Comparison of ENCODE assay signal across 25 cellular contexts in genomic region chr10:77537720-77538373, GRCh38.
DNase-seq lines count a peak whose midpoint lies in the region; ATAC-seq and TF ChIP-seq lines count a peak whose summit lies in the region.
"Had no signal": no experiment of that assay in that cellular context is flagged by ENCODE, and none has a peak within 500 bp of the region (broad histone marks: within the 10 kb centered on the region; RNA-seq: fewer than 3 reads in every experiment).

No MANE protein-coding gene starts in this region.

- no peak overlapping the region for H4K12ac ChIP-seq in trophoblast cell (ENCODE audit: low read depth, low read length)

- H4K91ac ChIP-seq in trophoblast cell (ENCODE audit: low read depth, low read length): no peak overlapping the region

- H3K79me1 ChIP-seq in trophoblast cell (ENCODE audit: low read length): peaks cover 9% of the 10 kb centered on the region

- H3K4me3 ChIP-seq in left ventricle myocardium inferior (no peak overlapping the region), esophagus muscularis mucosa (no peak overlapping the region), trophoblast cell (ENCODE audit: low read depth, low read length) (no peak overlapping the region), BE2C (ENCODE audit: low read depth, low read length) (no peak overlapping the region)
- H3K4me3 ChIP-seq: right atrium auricular region, tibial nerve had no signal

- no peak overlapping the region for H3K23ac ChIP-seq in trophoblast cell (ENCODE audit: low read length)

- H3K79me2 ChIP-seq in trophoblast cell (ENCODE audit: control insufficient read depth, insufficient read depth, low read length, poor library complexity): no peaks in the 10 kb centered on the region

- no peak overlapping the region for H3K4me2 ChIP-seq in trophoblast cell (ENCODE audit: low read length)

- intact Hi-C loops in left cardiac atrium (cut with DNase I): no loop called here
- intact Hi-C loops in left ventricle myocardium inferior (cut with micrococcal nuclease): no loop called here
- intact Hi-C loops in esophagus muscularis mucosa (cut with DNase I): no loop called here

- no peak overlapping the region for H2AFZ ChIP-seq in trophoblast cell (ENCODE audit: insufficient read depth, low read length, poor library complexity)

- TF ChIP-seq CTCF in left ventricle myocardium inferior (IDR thresholded peaks at IDR 0.05; ENCODE audit: borderline replicate concordance) (no peak), esophagus muscularis mucosa (IDR thresholded peaks at IDR 0.05) (no peak), BE2C (IDR thresholded peaks at IDR 0.05; ENCODE audit: low read depth, low read length) (no peak)

- H4K8ac ChIP-seq in trophoblast cell (ENCODE audit: low read depth, low read length): no peak overlapping the region

- 37% methylated on average over 13 of the region's 13 CpGs for WGBS in esophagus muscularis mucosa
- 100% methylated on average over 2 of the region's 13 CpGs for WGBS in trophoblast cell (ENCODE audit: extremely low coverage, insufficient coverage, insufficient read length)

- H2BK5ac ChIP-seq in trophoblast cell (ENCODE audit: low read depth, low read length, poor library complexity): no peak overlapping the region

- H3K27me3 ChIP-seq in left ventricle myocardium inferior (ENCODE audit: low read depth) (peaks cover 35% of the 10 kb centered on the region), esophagus muscularis mucosa (no peaks in the 10 kb centered on the region), trophoblast cell (ENCODE audit: insufficient read depth, low read length) (no peaks in the 10 kb centered on the region), BE2C (no peaks in the 10 kb centered on the region)
- H3K27me3 ChIP-seq: brain microvascular endothelial cell, right atrium auricular region, tibial nerve had no signal

- H3K9ac ChIP-seq in trophoblast cell (ENCODE audit: low read length): no peak overlapping the region

- DNase-seq in left cardiac atrium (no peak), left ventricle myocardium inferior (no peak), esophagus muscularis mucosa (ENCODE audit: extremely low spot score) (no peak), trophoblast cell (no peak), D341Med (ENCODE audit: low spot score) (no peak), BE2C (no peak), inferior parietal cortex (ENCODE audit: extremely low spot score) (no peak), NCI-H2196 (lab: John Stamatoyannopoulos, UW; ENCODE audit: unreplicated experiment) (no peak)
- DNase-seq: 8988T; activated CD4-positive, CD25-positive, alpha-beta regulatory T cell; activated CD8-positive, alpha-beta T cell treated with anti-CD3 and anti-CD28 coated beads, Interleukin-2, amount 10 ng/mL, durations not matched to agents 7 days and 5 days; activated T-cell treated with anti-CD3 and anti-CD28 coated beads, Interleukin-2, amount 50 U/mL, for 24 hours; brain microvascular endothelial cell; CD4-positive, alpha-beta T cell; GF-D8; H7; NCI-H1694; NCI-H2227 treated with DMSO at 0.1 percent for 48 hours; RPMI8226; T1000 had no signal

- peaks cover 21% of the 10 kb centered on the region for H3K9me3 ChIP-seq in left ventricle myocardium inferior (replicated peaks)
- no peaks in the 10 kb centered on the region for H3K9me3 ChIP-seq in esophagus muscularis mucosa
- no peaks in the 10 kb centered on the region for H3K9me3 ChIP-seq in trophoblast cell (ENCODE audit: insufficient read depth, low read depth, low read length)
- H3K9me3 ChIP-seq in BE2C: no peaks in the 10 kb centered on the region
- H3K9me3 ChIP-seq: neutrophil, tibial nerve had no signal

- H2BK120ac ChIP-seq in trophoblast cell (ENCODE audit: insufficient read depth, low read length, poor library complexity): no peak overlapping the region

- H3K4ac ChIP-seq in trophoblast cell (ENCODE audit: low read depth, low read length): no peak overlapping the region

- no peak for TF ChIP-seq EP300 in esophagus muscularis mucosa (IDR thresholded peaks at IDR 0.05)

- peak overlapping the region; percentile 8 for H2BK12ac ChIP-seq in trophoblast cell (ENCODE audit: low read length)

- peak; percentile 30 to 55 for ATAC-seq in left cardiac atrium
- ATAC-seq: activated CD8-positive, alpha-beta T cell treated with anti-CD3 and anti-CD28 coated beads, Interleukin-2, amount 10 ng/mL, durations not matched to agents 7 days and 5 days; left lobe of liver; stimulated activated memory B cell treated with anti-CD40 and anti-IgM and Interleukin-4, amounts not matched to agents 10 μg/mL and 1 μg/mL and 100 μg/mL, for 72 hours had no signal

- H3K18ac ChIP-seq in trophoblast cell (ENCODE audit: low read length): peak overlapping the region; percentile 4

- H3K14ac ChIP-seq in trophoblast cell (ENCODE audit: low read length): no peak overlapping the region

- no peaks in the 10 kb centered on the region for H3K36me3 ChIP-seq in left ventricle myocardium inferior
- no peaks in the 10 kb centered on the region for H3K36me3 ChIP-seq in esophagus muscularis mucosa
- peaks cover 0 to 4% of the 10 kb centered on the region in 2 experiments for H3K36me3 ChIP-seq in trophoblast cell (ENCODE audit: control insufficient read depth in 1 of 2, insufficient read depth in 2 of 2, low read length in 2 of 2)
- H3K36me3 ChIP-seq in BE2C: no peaks in the 10 kb centered on the region
- H3K36me3 ChIP-seq: brain microvascular endothelial cell, neutrophil, right atrium auricular region, tibial nerve had no signal

- TF ChIP-seq POLR2A in esophagus muscularis mucosa (IDR thresholded peaks at IDR 0.05; ENCODE audit: low read depth): no peak

- no peak overlapping the region for H3K27ac ChIP-seq in left ventricle myocardium inferior (replicated peaks)
- H3K27ac ChIP-seq in esophagus muscularis mucosa (replicated peaks in 1 of 4): peak overlapping the region; percentile 46 to 67 (median 60)
- H3K27ac ChIP-seq in trophoblast cell (ENCODE audit: low read depth, low read length): no peak overlapping the region
- H3K27ac ChIP-seq: brain microvascular endothelial cell, neutrophil, right atrium auricular region, tibial nerve had no signal

- no peaks in the 10 kb centered on the region for H3K4me1 ChIP-seq in left ventricle myocardium inferior
- H3K4me1 ChIP-seq in esophagus muscularis mucosa: peaks cover 0 to 65% (median 50%) of the 10 kb centered on the region in 4 donors
- H3K4me1 ChIP-seq in trophoblast cell (ENCODE audit: control insufficient read depth in 1 of 2, insufficient read depth in 2 of 2, low read length in 2 of 2): peaks cover 15 to 22% of the 10 kb centered on the region in 2 experiments
- peaks cover 16% of the 10 kb centered on the region for H3K4me1 ChIP-seq in BE2C
- H3K4me1 ChIP-seq: right atrium auricular region, tibial nerve had no signal

- H2AK5ac ChIP-seq in trophoblast cell (ENCODE audit: low read length): no peak overlapping the region

Comparison
In these comparisons a context has a peak if more than half of its experiments do, and no peak if none do; other contexts are left out.
1. H3K27ac ChIP-seq: peak in esophagus muscularis mucosa (4 of 4); none in left ventricle myocardium inferior (single experiment) and trophoblast cell (single experiment).